ENCODE assay signal across 2 cellular contexts in the genomic region with DNA sequence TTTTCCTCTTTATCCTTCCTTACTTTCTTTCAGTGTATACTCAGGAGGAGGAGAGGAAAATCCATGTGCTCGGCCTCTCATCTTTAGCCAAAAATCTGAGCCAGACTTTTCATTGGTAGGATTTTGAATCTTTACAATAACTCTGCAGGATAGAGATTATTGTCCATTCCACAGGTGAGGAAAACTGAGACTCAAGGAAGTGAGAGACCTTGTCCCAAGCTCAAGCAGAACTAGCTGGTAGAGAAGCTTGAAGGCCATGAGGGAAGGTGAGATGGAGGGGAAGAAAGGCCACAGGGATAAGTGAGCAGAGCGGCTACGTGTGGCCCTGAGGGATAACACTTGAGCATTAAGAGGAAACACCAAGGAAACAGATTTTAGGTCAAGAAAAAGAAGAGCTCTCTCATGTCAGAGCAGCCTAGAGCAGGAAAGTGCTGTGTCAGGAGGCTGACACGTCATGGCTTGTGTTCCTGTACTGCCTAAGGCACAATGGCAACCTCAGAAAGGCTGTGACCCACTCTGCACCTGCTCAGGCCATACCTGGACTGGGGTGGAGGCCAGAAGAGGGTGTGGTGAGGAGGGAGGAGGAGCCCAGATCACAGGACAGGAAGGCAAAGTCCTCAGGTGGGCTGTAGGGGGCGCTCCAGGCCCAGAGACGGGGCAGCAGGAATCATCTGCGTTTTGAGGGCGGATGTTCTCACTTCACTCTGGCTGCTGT.
TF ChIP-seq lines count a peak whose summit lies in the region.

No MANE protein-coding gene starts in this region.

TF ChIP-seq in HEK293T, 16 proteins besides CTCF, POLR2A, EP300 and RAD21:
- TF ChIP-seq FOXK2 (IDR thresholded peaks at IDR 0.05) (no peak), FOXA1 (IDR thresholded peaks at IDR 0.05) (no peak), LEF1 (IDR thresholded peaks at IDR 0.05; ENCODE audit: borderline replicate concordance) (no peak), FOXM1 (IDR thresholded peaks at IDR 0.05; ENCODE audit: borderline replicate concordance) (no peak), ZNF384 (IDR thresholded peaks at IDR 0.05) (no peak), CTBP1 (IDR thresholded peaks at IDR 0.05; ENCODE audit: borderline replicate concordance) (no peak), SP1 (IDR thresholded peaks at IDR 0.05) (no peak), HDGF (IDR thresholded peaks at IDR 0.05; ENCODE audit: borderline replicate concordance) (no peak), BHLHE40 (IDR thresholded peaks at IDR 0.05; ENCODE audit: borderline replicate concordance) (no peak), ARNT (IDR thresholded peaks at IDR 0.05) (no peak), L3MBTL2 (conservative IDR thresholded peaks at IDR 0.05) (no peak), SUZ12 (IDR thresholded peaks at IDR 0.05) (no peak), TARDBP (IDR thresholded peaks at IDR 0.05) (no peak), ELF4 (IDR thresholded peaks at IDR 0.05) (no peak), NFRKB (IDR thresholded peaks at IDR 0.05) (no peak)
- TF ChIP-seq, protein P1, sequence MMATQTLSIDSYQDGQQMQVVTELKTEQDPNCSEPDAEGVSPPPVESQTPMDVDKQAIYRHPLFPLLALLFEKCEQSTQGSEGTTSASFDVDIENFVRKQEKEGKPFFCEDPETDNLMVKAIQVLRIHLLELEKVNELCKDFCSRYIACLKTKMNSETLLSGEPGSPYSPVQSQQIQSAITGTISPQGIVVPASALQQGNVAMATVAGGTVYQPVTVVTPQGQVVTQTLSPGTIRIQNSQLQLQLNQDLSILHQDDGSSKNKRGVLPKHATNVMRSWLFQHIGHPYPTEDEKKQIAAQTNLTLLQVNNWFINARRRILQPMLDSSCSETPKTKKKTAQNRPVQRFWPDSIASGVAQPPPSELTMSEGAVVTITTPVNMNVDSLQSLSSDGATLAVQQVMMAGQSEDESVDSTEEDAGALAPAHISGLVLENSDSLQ (IDR thresholded peaks at IDR 0.05), result no peak

TF ChIP-seq in HepG2, 621 proteins besides CTCF, POLR2A, EP300 and RAD21 (continues in another document):
- TF ChIP-seq, protein P2, sequence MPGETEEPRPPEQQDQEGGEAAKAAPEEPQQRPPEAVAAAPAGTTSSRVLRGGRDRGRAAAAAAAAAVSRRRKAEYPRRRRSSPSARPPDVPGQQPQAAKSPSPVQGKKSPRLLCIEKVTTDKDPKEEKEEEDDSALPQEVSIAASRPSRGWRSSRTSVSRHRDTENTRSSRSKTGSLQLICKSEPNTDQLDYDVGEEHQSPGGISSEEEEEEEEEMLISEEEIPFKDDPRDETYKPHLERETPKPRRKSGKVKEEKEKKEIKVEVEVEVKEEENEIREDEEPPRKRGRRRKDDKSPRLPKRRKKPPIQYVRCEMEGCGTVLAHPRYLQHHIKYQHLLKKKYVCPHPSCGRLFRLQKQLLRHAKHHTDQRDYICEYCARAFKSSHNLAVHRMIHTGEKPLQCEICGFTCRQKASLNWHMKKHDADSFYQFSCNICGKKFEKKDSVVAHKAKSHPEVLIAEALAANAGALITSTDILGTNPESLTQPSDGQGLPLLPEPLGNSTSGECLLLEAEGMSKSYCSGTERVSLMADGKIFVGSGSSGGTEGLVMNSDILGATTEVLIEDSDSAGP (CRISPR knock-in tag; IDR thresholded peaks at IDR 0.05; ENCODE audit: borderline replicate concordance), result peak; percentile 58; the same call in 1 of the 2 replicates
- TF ChIP-seq, protein P3, sequence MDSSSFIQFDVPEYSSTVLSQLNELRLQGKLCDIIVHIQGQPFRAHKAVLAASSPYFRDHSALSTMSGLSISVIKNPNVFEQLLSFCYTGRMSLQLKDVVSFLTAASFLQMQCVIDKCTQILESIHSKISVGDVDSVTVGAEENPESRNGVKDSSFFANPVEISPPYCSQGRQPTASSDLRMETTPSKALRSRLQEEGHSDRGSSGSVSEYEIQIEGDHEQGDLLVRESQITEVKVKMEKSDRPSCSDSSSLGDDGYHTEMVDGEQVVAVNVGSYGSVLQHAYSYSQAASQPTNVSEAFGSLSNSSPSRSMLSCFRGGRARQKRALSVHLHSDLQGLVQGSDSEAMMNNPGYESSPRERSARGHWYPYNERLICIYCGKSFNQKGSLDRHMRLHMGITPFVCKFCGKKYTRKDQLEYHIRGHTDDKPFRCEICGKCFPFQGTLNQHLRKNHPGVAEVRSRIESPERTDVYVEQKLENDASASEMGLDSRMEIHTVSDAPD (CRISPR knock-in tag; IDR thresholded peaks at IDR 0.05), result 0 out of 2 replicates have a peak, but pooled peaks have one; percentile 22
- TF ChIP-seq ZNF781 (CRISPR knock-in tag; IDR thresholded peaks at IDR 0.05; ENCODE audit: borderline replicate concordance, not compliant biosample characterization) (peak; percentile 78), HDAC2 (CRISPR knock-in tag; IDR thresholded peaks at IDR 0.05) (no peak), KMT2A (CRISPR knock-in tag; IDR thresholded peaks at IDR 0.05) (peak; percentile 29; the same call in 1 of the 2 replicates), ZSCAN22 (CRISPR knock-in tag; IDR thresholded peaks at IDR 0.05) (no peak), ZMAT3 (CRISPR knock-in tag; conservative IDR thresholded peaks at IDR 0.05) (no peak), ZNF629 (CRISPR knock-in tag; conservative IDR thresholded peaks at IDR 0.05) (peak; percentile 73), IRF2 (CRISPR knock-in tag; IDR thresholded peaks at IDR 0.05) (0 out of 2 replicates have a peak, but pooled peaks have one; percentile 54), TBX2 (CRISPR knock-in tag; IDR thresholded peaks at IDR 0.05; ENCODE audit: borderline replicate concordance) (no peak; the same call in 1 of the 2 replicates), THAP11 (CRISPR knock-in tag; IDR thresholded peaks at IDR 0.05) (peak; percentile 38; the same call in 1 of the 2 replicates), ELF3 (CRISPR knock-in tag; IDR thresholded peaks at IDR 0.05) (peak; percentile 78), NR2F6 (IDR thresholded peaks at IDR 0.05) (no peak), NR2F6 (CRISPR knock-in tag; IDR thresholded peaks at IDR 0.05) (no peak), FOXC1 (CRISPR knock-in tag; IDR thresholded peaks at IDR 0.05; ENCODE audit: borderline replicate concordance) (0 out of 2 replicates have a peak, but pooled peaks have one; percentile 54), ZFP82 (CRISPR knock-in tag; IDR thresholded peaks at IDR 0.05; ENCODE audit: borderline replicate concordance) (no peak), KAT8 (CRISPR knock-in tag; IDR thresholded peaks at IDR 0.05) (0 out of 2 replicates have a peak, but pooled peaks have one; percentile 37), TMF1 (CRISPR knock-in tag; IDR thresholded peaks at IDR 0.05; ENCODE audit: low read depth) (peak; percentile 50; the same call in 1 of the 2 replicates), ZEB1 (IDR thresholded peaks at IDR 0.05; ENCODE audit: insufficient replicate concordance, low read depth) (peak; percentile 82), FOXO1 (CRISPR knock-in tag; IDR thresholded peaks at IDR 0.05) (0 out of 2 replicates have a peak, but pooled peaks have one; percentile 46), ZNF589 (CRISPR knock-in tag; conservative IDR thresholded peaks at IDR 0.05) (no peak), RFXAP (CRISPR knock-in tag; IDR thresholded peaks at IDR 0.05; ENCODE audit: borderline replicate concordance) (no peak; the same call in 1 of the 2 replicates), ZNF331 (CRISPR knock-in tag; IDR thresholded peaks at IDR 0.05) (0 out of 2 replicates have a peak, but pooled peaks have one; percentile 42), ZKSCAN8 (CRISPR knock-in tag; IDR thresholded peaks at IDR 0.05; ENCODE audit: borderline replicate concordance) (no peak), ZNF607 (CRISPR knock-in tag; IDR thresholded peaks at IDR 0.05; ENCODE audit: borderline replicate concordance) (peak; percentile 66; the same call in 1 of the 2 replicates), ZNF230 (CRISPR knock-in tag; IDR thresholded peaks at IDR 0.05) (peak; percentile 48; the same call in 1 of the 2 replicates), GABPB1 (CRISPR knock-in tag; IDR thresholded peaks at IDR 0.05) (peak; percentile 53; the same call in 1 of the 2 replicates), ZBTB20 (CRISPR knock-in tag; IDR thresholded peaks at IDR 0.05; ENCODE audit: borderline replicate concordance, low read depth) (0 out of 2 replicates have a peak, but pooled peaks have one; percentile 41), XRCC5 (optimal IDR thresholded peaks at IDR 0.05; ENCODE audit: low read length) (peak; percentile 67)
- TF ChIP-seq, protein P4, sequence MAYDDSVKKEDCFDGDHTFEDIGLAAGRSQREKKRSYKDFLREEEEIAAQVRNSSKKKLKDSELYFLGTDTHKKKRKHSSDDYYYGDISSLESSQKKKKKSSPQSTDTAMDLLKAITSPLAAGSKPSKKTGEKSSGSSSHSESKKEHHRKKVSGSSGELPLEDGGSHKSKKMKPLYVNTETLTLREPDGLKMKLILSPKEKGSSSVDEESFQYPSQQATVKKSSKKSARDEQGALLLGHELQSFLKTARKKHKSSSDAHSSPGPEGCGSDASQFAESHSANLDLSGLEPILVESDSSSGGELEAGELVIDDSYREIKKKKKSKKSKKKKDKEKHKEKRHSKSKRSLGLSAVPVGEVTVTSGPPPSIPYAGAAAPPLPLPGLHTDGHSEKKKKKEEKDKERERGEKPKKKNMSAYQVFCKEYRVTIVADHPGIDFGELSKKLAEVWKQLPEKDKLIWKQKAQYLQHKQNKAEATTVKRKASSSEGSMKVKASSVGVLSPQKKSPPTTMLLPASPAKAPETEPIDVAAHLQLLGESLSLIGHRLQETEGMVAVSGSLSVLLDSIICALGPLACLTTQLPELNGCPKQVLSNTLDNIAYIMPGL (CRISPR knock-in tag; IDR thresholded peaks at IDR 0.05; ENCODE audit: borderline replicate concordance in 1 of 2, low read depth in 1 of 2), result peak; percentile 24 to 49; a peak in 1 of 4 replicates
- TF ChIP-seq, protein P5, sequence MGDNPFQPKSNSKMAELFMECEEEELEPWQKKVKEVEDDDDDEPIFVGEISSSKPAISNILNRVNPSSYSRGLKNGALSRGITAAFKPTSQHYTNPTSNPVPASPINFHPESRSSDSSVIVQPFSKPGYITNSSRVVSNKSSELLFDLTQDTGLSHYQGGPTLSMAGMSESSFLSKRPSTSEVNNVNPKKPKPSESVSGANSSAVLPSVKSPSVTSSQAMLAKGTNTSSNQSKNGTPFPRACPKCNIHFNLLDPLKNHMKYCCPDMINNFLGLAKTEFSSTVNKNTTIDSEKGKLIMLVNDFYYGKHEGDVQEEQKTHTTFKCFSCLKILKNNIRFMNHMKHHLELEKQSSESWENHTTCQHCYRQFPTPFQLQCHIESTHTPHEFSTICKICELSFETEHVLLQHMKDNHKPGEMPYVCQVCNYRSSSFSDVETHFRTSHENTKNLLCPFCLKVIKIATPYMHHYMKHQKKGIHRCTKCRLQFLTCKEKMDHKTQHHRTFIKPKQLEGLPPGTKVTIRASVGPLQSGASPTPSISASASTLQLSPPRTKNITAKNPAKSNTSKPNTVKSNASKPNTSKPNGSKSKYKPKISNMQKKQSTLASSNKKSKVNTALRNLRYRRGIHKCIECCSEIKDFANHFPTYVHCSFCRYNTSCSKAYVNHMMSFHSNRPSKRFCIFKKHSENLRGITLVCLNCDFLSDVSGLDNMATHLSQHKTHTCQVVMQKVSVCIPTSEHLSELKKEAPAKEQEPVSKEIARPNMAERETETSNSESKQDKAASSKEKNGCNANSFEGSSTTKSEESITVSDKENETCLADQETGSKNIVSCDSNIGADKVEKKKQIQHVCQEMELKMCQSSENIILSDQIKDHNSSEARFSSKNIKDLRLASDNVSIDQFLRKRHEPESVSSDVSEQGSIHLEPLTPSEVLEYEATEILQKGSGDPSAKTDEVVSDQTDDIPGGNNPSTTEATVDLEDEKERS (CRISPR knock-in tag; IDR thresholded peaks at IDR 0.05), result peak; percentile 52; the same call in 1 of the 2 replicates
- TF ChIP-seq, protein P6, sequence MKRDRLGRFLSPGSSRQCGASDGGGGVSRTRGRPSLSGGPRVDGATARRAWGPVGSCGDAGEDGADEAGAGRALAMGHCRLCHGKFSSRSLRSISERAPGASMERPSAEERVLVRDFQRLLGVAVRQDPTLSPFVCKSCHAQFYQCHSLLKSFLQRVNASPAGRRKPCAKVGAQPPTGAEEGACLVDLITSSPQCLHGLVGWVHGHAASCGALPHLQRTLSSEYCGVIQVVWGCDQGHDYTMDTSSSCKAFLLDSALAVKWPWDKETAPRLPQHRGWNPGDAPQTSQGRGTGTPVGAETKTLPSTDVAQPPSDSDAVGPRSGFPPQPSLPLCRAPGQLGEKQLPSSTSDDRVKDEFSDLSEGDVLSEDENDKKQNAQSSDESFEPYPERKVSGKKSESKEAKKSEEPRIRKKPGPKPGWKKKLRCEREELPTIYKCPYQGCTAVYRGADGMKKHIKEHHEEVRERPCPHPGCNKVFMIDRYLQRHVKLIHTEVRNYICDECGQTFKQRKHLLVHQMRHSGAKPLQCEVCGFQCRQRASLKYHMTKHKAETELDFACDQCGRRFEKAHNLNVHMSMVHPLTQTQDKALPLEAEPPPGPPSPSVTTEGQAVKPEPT (CRISPR knock-in tag; IDR thresholded peaks at IDR 0.05; ENCODE audit: low read depth), result peak; percentile 53; the same call in 1 of the 2 replicates
- TF ChIP-seq, protein P7, sequence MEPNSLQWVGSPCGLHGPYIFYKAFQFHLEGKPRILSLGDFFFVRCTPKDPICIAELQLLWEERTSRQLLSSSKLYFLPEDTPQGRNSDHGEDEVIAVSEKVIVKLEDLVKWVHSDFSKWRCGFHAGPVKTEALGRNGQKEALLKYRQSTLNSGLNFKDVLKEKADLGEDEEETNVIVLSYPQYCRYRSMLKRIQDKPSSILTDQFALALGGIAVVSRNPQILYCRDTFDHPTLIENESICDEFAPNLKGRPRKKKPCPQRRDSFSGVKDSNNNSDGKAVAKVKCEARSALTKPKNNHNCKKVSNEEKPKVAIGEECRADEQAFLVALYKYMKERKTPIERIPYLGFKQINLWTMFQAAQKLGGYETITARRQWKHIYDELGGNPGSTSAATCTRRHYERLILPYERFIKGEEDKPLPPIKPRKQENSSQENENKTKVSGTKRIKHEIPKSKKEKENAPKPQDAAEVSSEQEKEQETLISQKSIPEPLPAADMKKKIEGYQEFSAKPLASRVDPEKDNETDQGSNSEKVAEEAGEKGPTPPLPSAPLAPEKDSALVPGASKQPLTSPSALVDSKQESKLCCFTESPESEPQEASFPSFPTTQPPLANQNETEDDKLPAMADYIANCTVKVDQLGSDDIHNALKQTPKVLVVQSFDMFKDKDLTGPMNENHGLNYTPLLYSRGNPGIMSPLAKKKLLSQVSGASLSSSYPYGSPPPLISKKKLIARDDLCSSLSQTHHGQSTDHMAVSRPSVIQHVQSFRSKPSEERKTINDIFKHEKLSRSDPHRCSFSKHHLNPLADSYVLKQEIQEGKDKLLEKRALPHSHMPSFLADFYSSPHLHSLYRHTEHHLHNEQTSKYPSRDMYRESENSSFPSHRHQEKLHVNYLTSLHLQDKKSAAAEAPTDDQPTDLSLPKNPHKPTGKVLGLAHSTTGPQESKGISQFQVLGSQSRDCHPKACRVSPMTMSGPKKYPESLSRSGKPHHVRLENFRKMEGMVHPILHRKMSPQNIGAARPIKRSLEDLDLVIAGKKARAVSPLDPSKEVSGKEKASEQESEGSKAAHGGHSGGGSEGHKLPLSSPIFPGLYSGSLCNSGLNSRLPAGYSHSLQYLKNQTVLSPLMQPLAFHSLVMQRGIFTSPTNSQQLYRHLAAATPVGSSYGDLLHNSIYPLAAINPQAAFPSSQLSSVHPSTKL (CRISPR knock-in tag; IDR thresholded peaks at IDR 0.05), result peak; percentile 28; the same call in 1 of the 2 replicates
- TF ChIP-seq, protein P8, sequence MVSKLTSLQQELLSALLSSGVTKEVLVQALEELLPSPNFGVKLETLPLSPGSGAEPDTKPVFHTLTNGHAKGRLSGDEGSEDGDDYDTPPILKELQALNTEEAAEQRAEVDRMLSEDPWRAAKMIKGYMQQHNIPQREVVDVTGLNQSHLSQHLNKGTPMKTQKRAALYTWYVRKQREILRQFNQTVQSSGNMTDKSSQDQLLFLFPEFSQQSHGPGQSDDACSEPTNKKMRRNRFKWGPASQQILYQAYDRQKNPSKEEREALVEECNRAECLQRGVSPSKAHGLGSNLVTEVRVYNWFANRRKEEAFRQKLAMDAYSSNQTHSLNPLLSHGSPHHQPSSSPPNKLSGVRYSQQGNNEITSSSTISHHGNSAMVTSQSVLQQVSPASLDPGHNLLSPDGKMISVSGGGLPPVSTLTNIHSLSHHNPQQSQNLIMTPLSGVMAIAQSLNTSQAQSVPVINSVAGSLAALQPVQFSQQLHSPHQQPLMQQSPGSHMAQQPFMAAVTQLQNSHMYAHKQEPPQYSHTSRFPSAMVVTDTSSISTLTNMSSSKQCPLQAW (CRISPR knock-in tag; IDR thresholded peaks at IDR 0.05), result peak; percentile 74
